Comparison of ENCODE assay signal across 8 cellular contexts in the genomic region with DNA sequence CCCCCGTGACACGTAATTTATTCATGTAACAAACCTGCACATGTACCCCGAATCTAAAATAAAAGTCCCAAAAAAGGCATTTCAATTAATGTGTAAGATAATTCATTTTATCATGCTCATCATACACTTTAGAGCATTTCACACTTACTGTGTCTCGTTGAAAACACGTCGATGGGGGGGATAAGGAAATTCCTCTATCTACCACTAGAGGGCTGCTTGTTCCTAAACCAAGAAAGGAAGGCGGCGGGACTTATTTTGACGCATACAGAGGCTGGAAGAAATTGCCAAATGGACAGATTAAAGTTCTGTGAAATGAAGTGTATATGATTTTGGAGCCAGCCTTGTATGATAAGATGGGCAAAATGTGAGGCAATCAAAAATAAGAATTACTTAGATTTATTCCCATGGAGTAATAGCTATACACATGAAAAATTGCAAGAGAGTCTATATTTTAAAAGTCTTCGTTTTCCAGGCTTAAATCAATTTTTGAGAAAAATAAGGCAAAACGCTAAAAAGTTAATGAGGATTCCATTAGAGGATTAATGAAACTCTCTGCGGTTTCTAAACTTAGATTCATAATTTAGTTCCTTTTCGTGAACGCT.
DNase-seq lines count a peak whose midpoint lies in the region; ATAC-seq and TF ChIP-seq lines count a peak whose summit lies in the region.

No MANE protein-coding gene starts in this region.

- CTCF ChIA-PET in naive thymus-derived CD4-positive, alpha-beta T cell (lab: Charles Lee), result no interaction called here

- H3K36me3 Mint-ChIP-seq in naive thymus-derived CD4-positive, alpha-beta T cell, result no peaks in the 10 kb centered on the region

- no peak overlapping the region for H3K27ac ChIP-seq in SJCRH30
- no peak overlapping the region for H3K27ac ChIP-seq in naive thymus-derived CD4-positive, alpha-beta T cell (ENCODE audit: low read depth, low read length)

- H3K27ac Mint-ChIP-seq in naive thymus-derived CD4-positive, alpha-beta T cell, result no peak overlapping the region

- ATAC-seq in HG03064 (IDR thresholded peaks at IDR 0.05; ENCODE audit: low read depth, unreplicated experiment), result peak; percentile 65
- no peak for ATAC-seq in HG03378 (IDR thresholded peaks at IDR 0.05; ENCODE audit: unreplicated experiment)
- no peak for ATAC-seq in naive thymus-derived CD4-positive, alpha-beta T cell

- peak; percentile 17 for DNase-seq in SIG-M5 treated with dmso at 0.1 percent for 504 hours (lab: John Stamatoyannopoulos, UW; ENCODE audit: unreplicated experiment)
- DNase-seq in SIG-M5 (lab: John Stamatoyannopoulos, UW), result no peak
- peak; percentile 27 to 51 for DNase-seq in SJCRH30
- DNase-seq in fibroblast of pulmonary artery (ENCODE audit: low read depth), result peak; percentile 72
- peak; percentile 61 for DNase-seq in pons (ENCODE audit: low spot score)
- DNase-seq in naive thymus-derived CD4-positive, alpha-beta T cell, result no peak

- H3K4me3 Mint-ChIP-seq in naive thymus-derived CD4-positive, alpha-beta T cell, result no peak overlapping the region

- H3K9me3 ChIP-seq in SJCRH30 (replicated peaks), result no peaks in the 10 kb centered on the region
- no peaks in the 10 kb centered on the region for H3K9me3 ChIP-seq in naive thymus-derived CD4-positive, alpha-beta T cell (ENCODE audit: control insufficient read depth in 2 of 3, low read length in 3 of 3)

- intact Hi-C loops in naive thymus-derived CD4-positive, alpha-beta T cell (cut with micrococcal nuclease), result loop anchor here in 1 of 2 donors (5.0 kb wide), 1 partner anchor 1375 kb away; no protein-coding TSS in a partner anchor

- H3K36me3 ChIP-seq in SJCRH30, result no peaks in the 10 kb centered on the region
- no peaks in the 10 kb centered on the region for H3K36me3 ChIP-seq in naive thymus-derived CD4-positive, alpha-beta T cell (ENCODE audit: control insufficient read depth in 2 of 3, insufficient read depth in 3 of 3, low read length in 3 of 3)

- TF ChIP-seq CTCF in fibroblast of pulmonary artery (IDR thresholded peaks at IDR 0.05; ENCODE audit: low read length, missing control alignments), result peak; percentile 87

- H3K27me3 ChIP-seq in SJCRH30, result no peaks in the 10 kb centered on the region
- no peaks in the 10 kb centered on the region for H3K27me3 ChIP-seq in naive thymus-derived CD4-positive, alpha-beta T cell (ENCODE audit: control insufficient read depth in 2 of 2, insufficient read depth in 2 of 2, low read length in 2 of 2)

- peaks cover 0 to 5% (median 0%) of the 10 kb centered on the region in 5 donors for H3K27me3 Mint-ChIP-seq in naive thymus-derived CD4-positive, alpha-beta T cell

- H3K9me3 Mint-ChIP-seq in naive thymus-derived CD4-positive, alpha-beta T cell, result peaks cover 0 to 6% (median 0%) of the 10 kb centered on the region in 11 donors

- POLR2A ChIA-PET in naive thymus-derived CD4-positive, alpha-beta T cell (lab: Charles Lee), result no interaction called here

- no peaks in the 10 kb centered on the region for H3K4me1 Mint-ChIP-seq in naive thymus-derived CD4-positive, alpha-beta T cell

- no peaks in the 10 kb centered on the region for H3K4me1 ChIP-seq in SJCRH30
- no peaks in the 10 kb centered on the region for H3K4me1 ChIP-seq in naive thymus-derived CD4-positive, alpha-beta T cell (ENCODE audit: control insufficient read depth in 2 of 2, insufficient read depth in 2 of 2, low read length in 2 of 2)

- no peak overlapping the region for H3K4me3 ChIP-seq in SJCRH30
- H3K4me3 ChIP-seq in fibroblast of pulmonary artery (replicated peaks; ENCODE audit: low read depth, low read length), result no peak overlapping the region
- no peak overlapping the region for H3K4me3 ChIP-seq in naive thymus-derived CD4-positive, alpha-beta T cell (ENCODE audit: low read length)

Comparison
In these comparisons a context has a peak if more than half of its experiments do, and no peak if none do; other contexts are left out.
1. DNase-seq: peak in SIG-M5 treated with dmso at 0.1 percent for 504 hours (single experiment), SJCRH30 (2 of 2), fibroblast of pulmonary artery (single experiment) and pons (single experiment); none in SIG-M5 (single experiment) and naive thymus-derived CD4-positive, alpha-beta T cell (0 of 9).